Comparison of ENCODE assay signal across 8 cellular contexts in genomic region chr12:56337753-56338221, GRCh38. TPM values are rescaled to one million over a fixed set of nuclear protein-coding genes. Genes with fewer than 3 reads are reported as not detected.
A peak's percentile ranks its signal among the peaks of the same experiment; 100 is the strongest.
DNase-seq lines count a peak whose midpoint lies in the region; ATAC-seq lines count a peak whose summit lies in the region.
"Had no signal": no experiment of that assay in that cellular context is flagged by ENCODE, and none has a peak within 500 bp of the region (broad histone marks: within the 10 kb centered on the region; RNA-seq: fewer than 3 reads in every experiment).

No MANE protein-coding gene starts in this region.

- H3K36me3 Mint-ChIP-seq in activated CD8-positive, alpha-beta memory T cell treated with anti-CD3 and anti-CD28 coated beads, Interleukin-2, amount 10 ng/mL, durations not matched to agents 7 days and 5 days: peaks cover 19% of the 10 kb centered on the region
- H3K36me3 Mint-ChIP-seq in activated T-cell treated with anti-CD3 and anti-CD28 coated beads, Interleukin-2, amount 50 U/mL, for 72 hours (ENCODE audit: insufficient read depth in 2 of 2): peaks cover 3 to 14% of the 10 kb centered on the region in 2 donors

- DNase-seq in activated CD8-positive, alpha-beta memory T cell treated with anti-CD3 and anti-CD28 coated beads, Interleukin-2, amount 10 ng/mL, durations not matched to agents 7 days and 5 days: no peak
- DNase-seq in activated CD8-positive, alpha-beta memory T cell treated with anti-CD3 and anti-CD28 coated beads for 24 hours: no peak
- DNase-seq in activated T-cell treated with anti-CD3 and anti-CD28 coated beads, Interleukin-2, amount 50 U/mL, for 72 hours: no peak
- peak; percentile 41 for DNase-seq in stimulated activated CD8-positive, alpha-beta memory T cell treated with anti-CD3 and anti-CD28 coated beads, Interleukin-4, amount 100 ng/mL, for 48 hours
- DNase-seq: MG63 had no signal

- no peaks in the 10 kb centered on the region for H3K27me3 Mint-ChIP-seq in activated CD8-positive, alpha-beta memory T cell treated with anti-CD3 and anti-CD28 coated beads, Interleukin-2, amount 10 ng/mL, durations not matched to agents 7 days and 5 days
- H3K27me3 Mint-ChIP-seq in activated T-cell treated with anti-CD3 and anti-CD28 coated beads, Interleukin-2, amount 50 U/mL, for 72 hours (ENCODE audit: low read depth): no peaks in the 10 kb centered on the region

- H3K4me1 Mint-ChIP-seq in activated CD8-positive, alpha-beta memory T cell treated with anti-CD3 and anti-CD28 coated beads, Interleukin-2, amount 10 ng/mL, durations not matched to agents 7 days and 5 days: peaks cover 52% of the 10 kb centered on the region
- H3K4me1 Mint-ChIP-seq in activated T-cell treated with anti-CD3 and anti-CD28 coated beads, Interleukin-2, amount 50 U/mL, for 72 hours (ENCODE audit: low read depth): peaks cover 65% of the 10 kb centered on the region

- no peak overlapping the region for H3K4me3 Mint-ChIP-seq in activated CD8-positive, alpha-beta memory T cell treated with anti-CD3 and anti-CD28 coated beads, Interleukin-2, amount 10 ng/mL, durations not matched to agents 7 days and 5 days
- H3K4me3 Mint-ChIP-seq in activated T-cell treated with anti-CD3 and anti-CD28 coated beads, Interleukin-2, amount 50 U/mL, for 72 hours: peak overlapping the region; percentile 38 to 99

- peak overlapping the region; percentile 82 for H3K27ac Mint-ChIP-seq in activated CD8-positive, alpha-beta memory T cell treated with anti-CD3 and anti-CD28 coated beads, Interleukin-2, amount 10 ng/mL, durations not matched to agents 7 days and 5 days
- H3K27ac Mint-ChIP-seq in activated T-cell treated with anti-CD3 and anti-CD28 coated beads, Interleukin-2, amount 50 U/mL, for 72 hours: peak overlapping the region; percentile 42

- CTCF ChIA-PET in activated CD8-positive, alpha-beta memory T cell treated with anti-CD3 and anti-CD28 coated beads, Interleukin-2, amount 10 ng/mL, durations not matched to agents 7 days and 5 days (lab: Charles Lee): interaction anchor here (1.2 to 2.7 kb wide), 5 partner anchors 16 to 127 kb away, joined by 3 to 21 read pairs (median 4); partner anchors contain the start of genes CNPY2 and STAT2

- ATAC-seq in activated CD8-positive, alpha-beta memory T cell treated with anti-CD3 and anti-CD28 coated beads, Interleukin-2, amount 10 ng/mL, durations not matched to agents 7 days and 5 days: no peak
- ATAC-seq in activated T-cell treated with anti-CD3 and anti-CD28 coated beads, Interleukin-2, amount 50 U/mL, for 72 hours (replicated peaks in 1 of 2): no peak
- no peak for ATAC-seq in HG03565 (IDR thresholded peaks at IDR 0.05; ENCODE audit: unreplicated experiment)
- no peak for ATAC-seq in GM18511 (IDR thresholded peaks at IDR 0.05; ENCODE audit: unreplicated experiment)

- no peaks in the 10 kb centered on the region for H3K9me3 Mint-ChIP-seq in activated CD8-positive, alpha-beta memory T cell treated with anti-CD3 and anti-CD28 coated beads, Interleukin-2, amount 10 ng/mL, durations not matched to agents 7 days and 5 days (ENCODE audit: low read depth)
- no peaks in the 10 kb centered on the region for H3K9me3 Mint-ChIP-seq in activated T-cell treated with anti-CD3 and anti-CD28 coated beads, Interleukin-2, amount 50 U/mL, for 72 hours

RNA-seq across cellular contexts. Expression of gene IL23A, which starts 0.9 kb away (rescaled TPM):
- total RNA-seq in activated CD8-positive, alpha-beta memory T cell treated with anti-CD3 and anti-CD28 coated beads, Interleukin-2, amount 10 ng/mL, durations not matched to agents 7 days and 5 days: 10 to 100 TPM in 1 of 2 experiments, 1 to 10 TPM in 1; 2.9 to 12.4 TPM
- 100 to 1,000 TPM in 1 of 2 donors, 10 to 100 TPM in 1; 79.5 to 138 TPM for total RNA-seq in activated T-cell treated with anti-CD3 and anti-CD28 coated beads, Interleukin-2, amount 50 U/mL, for 72 hours

RNA-seq across cellular contexts. Expression of gene PAN2, which starts 4.0 kb away (rescaled TPM):
- total RNA-seq in activated CD8-positive, alpha-beta memory T cell treated with anti-CD3 and anti-CD28 coated beads, Interleukin-2, amount 10 ng/mL, durations not matched to agents 7 days and 5 days: 10 to 100 TPM; 48.7 to 72.5 TPM
- 100 to 1,000 TPM; 112 to 139 TPM for total RNA-seq in activated T-cell treated with anti-CD3 and anti-CD28 coated beads, Interleukin-2, amount 50 U/mL, for 72 hours

RNA-seq across cellular contexts. Expression of gene CNPY2, which starts 22.0 kb away (rescaled TPM):
- total RNA-seq in activated CD8-positive, alpha-beta memory T cell treated with anti-CD3 and anti-CD28 coated beads, Interleukin-2, amount 10 ng/mL, durations not matched to agents 7 days and 5 days: 100 to 1,000 TPM; 110 to 161 TPM
- 100 to 1,000 TPM in 1 of 2 donors, 10 to 100 TPM in 1; 97.8 to 117 TPM for total RNA-seq in activated T-cell treated with anti-CD3 and anti-CD28 coated beads, Interleukin-2, amount 50 U/mL, for 72 hours

RNA-seq across cellular contexts. Expression of gene STAT2, which starts 22.1 kb away (rescaled TPM):
- total RNA-seq in activated CD8-positive, alpha-beta memory T cell treated with anti-CD3 and anti-CD28 coated beads, Interleukin-2, amount 10 ng/mL, durations not matched to agents 7 days and 5 days: 100 to 1,000 TPM; 178 to 308 TPM
- 100 to 1,000 TPM; 121 to 142 TPM for total RNA-seq in activated T-cell treated with anti-CD3 and anti-CD28 coated beads, Interleukin-2, amount 50 U/mL, for 72 hours

RNA-seq across cellular contexts. Expression of gene APOF, which starts 24.9 kb away (rescaled TPM):
- total RNA-seq in activated CD8-positive, alpha-beta memory T cell treated with anti-CD3 and anti-CD28 coated beads, Interleukin-2, amount 10 ng/mL, durations not matched to agents 7 days and 5 days: not detected
- total RNA-seq in activated T-cell treated with anti-CD3 and anti-CD28 coated beads, Interleukin-2, amount 50 U/mL, for 72 hours: under 1 TPM in 1 of 2 donors, not detected in 1; 0.28 TPM
- total RNA-seq: lung microvascular endothelial cell had no signal

Comparison
In these comparisons a context has a peak if more than half of its experiments do, and no peak if none do; other contexts are left out.
1. RNA of gene IL23A, which starts 0.9 kb away (total RNA-seq): 79.5 to 138 TPM in activated T-cell treated with anti-CD3 and anti-CD28 coated beads, Interleukin-2, amount 50 U/mL, for 72 hours; 2.9 to 12.4 TPM in activated CD8-positive, alpha-beta memory T cell treated with anti-CD3 and anti-CD28 coated beads, Interleukin-2, amount 10 ng/mL, durations not matched to agents 7 days and 5 days; every median in the first group is over 4 times any median in the second.